Comparison of ENCODE assay signal across 24 cellular contexts in genomic region chr1:200081151-200081981, GRCh38. TPM values are rescaled to one million over a fixed set of nuclear protein-coding genes. Genes with fewer than 3 reads are reported as not detected.
DNase-seq lines count a peak whose midpoint lies in the region; TF ChIP-seq lines count a peak whose summit lies in the region.
"Had no signal": no experiment of that assay in that cellular context is flagged by ENCODE, and none has a peak within 500 bp of the region (broad histone marks: within the 10 kb centered on the region; RNA-seq: fewer than 3 reads in every experiment).

No MANE protein-coding gene starts in this region.

- H3K79me2 ChIP-seq in OCI-LY3 (ENCODE audit: low read length): no peaks in the 10 kb centered on the region

- no peak overlapping the region for H2AFZ ChIP-seq in OCI-LY3 (ENCODE audit: low read depth, low read length)
- H2AFZ ChIP-seq: GM23248, PC-9 had no signal

- H3K36me3 Mint-ChIP-seq in activated T-cell treated with anti-CD3 and anti-CD28 coated beads, Interleukin-2, amount 50 U/mL, for 24 hours (ENCODE audit: low read depth): no peaks in the 10 kb centered on the region
- H3K36me3 Mint-ChIP-seq: activated naive CD8-positive, alpha-beta T cell treated with anti-CD3 and anti-CD28 coated beads, Interleukin-2, amount 10 ng/mL, durations not matched to agents 7 days and 5 days; stimulated activated naive B cell treated with anti-CD40 and anti-IgM and Interleukin-4, amounts not matched to agents 10 μg/mL and 1 μg/mL and 100 μg/mL, for 72 hours had no signal

- no peaks in the 10 kb centered on the region for H3K36me3 ChIP-seq in OCI-LY3 (replicated peaks; ENCODE audit: low read depth, low read length)
- H3K36me3 ChIP-seq: cardiac muscle cell, gastroesophageal sphincter, upper lobe of right lung had no signal

- H3K27me3 ChIP-seq in OCI-LY3 (ENCODE audit: low read depth, low read length): peaks cover 59% of the 10 kb centered on the region
- H3K27me3 ChIP-seq: gastroesophageal sphincter had no signal

- no peak overlapping the region for H3K27ac ChIP-seq in OCI-LY3 (ENCODE audit: low read length)
- H3K27ac ChIP-seq: cardiac muscle cell, GM23248, PC-9, upper lobe of right lung had no signal

- no peak overlapping the region for H3K4me3 Mint-ChIP-seq in activated T-cell treated with anti-CD3 and anti-CD28 coated beads, Interleukin-2, amount 50 U/mL, for 24 hours
- H3K4me3 Mint-ChIP-seq: activated naive CD8-positive, alpha-beta T cell treated with anti-CD3 and anti-CD28 coated beads, Interleukin-2, amount 10 ng/mL, durations not matched to agents 7 days and 5 days; activated T-cell treated with anti-CD3 and anti-CD28 coated beads, Interleukin-2, amount 50 U/mL, for 4 hours; effector memory CD8-positive, alpha-beta T cell; stimulated activated naive B cell treated with anti-CD40 and anti-IgM and Interleukin-4, amounts not matched to agents 10 μg/mL and 1 μg/mL and 100 μg/mL, for 72 hours had no signal

- no peak overlapping the region for H3K9ac ChIP-seq in OCI-LY3 (ENCODE audit: low read length)
- H3K9ac ChIP-seq: GM23248 had no signal

- H3K9me3 ChIP-seq in OCI-LY3 (ENCODE audit: insufficient read depth, low read length): no peaks in the 10 kb centered on the region
- H3K9me3 ChIP-seq: gastroesophageal sphincter, upper lobe of right lung had no signal

- no peaks in the 10 kb centered on the region for H3K4me1 Mint-ChIP-seq in activated T-cell treated with anti-CD3 and anti-CD28 coated beads, Interleukin-2, amount 50 U/mL, for 24 hours (ENCODE audit: low read depth)
- H3K4me1 Mint-ChIP-seq: activated naive CD8-positive, alpha-beta T cell treated with anti-CD3 and anti-CD28 coated beads, Interleukin-2, amount 10 ng/mL, durations not matched to agents 7 days and 5 days; stimulated activated naive B cell treated with anti-CD40 and anti-IgM and Interleukin-4, amounts not matched to agents 10 μg/mL and 1 μg/mL and 100 μg/mL, for 72 hours had no signal

- no peak overlapping the region for H3K27ac Mint-ChIP-seq in activated T-cell treated with anti-CD3 and anti-CD28 coated beads, Interleukin-2, amount 50 U/mL, for 24 hours
- H3K27ac Mint-ChIP-seq: activated naive CD8-positive, alpha-beta T cell treated with anti-CD3 and anti-CD28 coated beads, Interleukin-2, amount 10 ng/mL, durations not matched to agents 7 days and 5 days; effector memory CD8-positive, alpha-beta T cell; stimulated activated naive B cell treated with anti-CD40 and anti-IgM and Interleukin-4, amounts not matched to agents 10 μg/mL and 1 μg/mL and 100 μg/mL, for 72 hours had no signal

- no peaks in the 10 kb centered on the region for H3K9me3 Mint-ChIP-seq in activated T-cell treated with anti-CD3 and anti-CD28 coated beads, Interleukin-2, amount 50 U/mL, for 24 hours
- H3K9me3 Mint-ChIP-seq: activated naive CD8-positive, alpha-beta T cell treated with anti-CD3 and anti-CD28 coated beads, Interleukin-2, amount 10 ng/mL, durations not matched to agents 7 days and 5 days; activated T-cell treated with anti-CD3 and anti-CD28 coated beads, Interleukin-2, amount 50 U/mL, for 4 hours; effector memory CD8-positive, alpha-beta T cell; stimulated activated naive B cell treated with anti-CD40 and anti-IgM and Interleukin-4, amounts not matched to agents 10 μg/mL and 1 μg/mL and 100 μg/mL, for 72 hours had no signal

- H4K20me1 ChIP-seq in OCI-LY3 (ENCODE audit: insufficient read depth, low read length): no peaks in the 10 kb centered on the region

- H3K4me3 ChIP-seq in OCI-LY3 (ENCODE audit: low read length): no peak overlapping the region
- H3K4me3 ChIP-seq in fibroblast of the aortic adventitia (ENCODE audit: low read depth, low read length): no peak overlapping the region
- H3K4me3 ChIP-seq: cardiac muscle cell, gastroesophageal sphincter, GM23248, PC-9, upper lobe of right lung had no signal

- H3K27me3 Mint-ChIP-seq in activated T-cell treated with anti-CD3 and anti-CD28 coated beads, Interleukin-2, amount 50 U/mL, for 24 hours: peaks cover 42% of the 10 kb centered on the region

- no peak for TF ChIP-seq CTCF in OCI-LY3 (IDR thresholded peaks at IDR 0.05; ENCODE audit: low read depth, low read length)
- TF ChIP-seq CTCF in fibroblast of the aortic adventitia (IDR thresholded peaks at IDR 0.05; ENCODE audit: insufficient read depth, low read length): no peak
- TF ChIP-seq CTCF in GM10266 (IDR thresholded peaks at IDR 0.05; ENCODE audit: control insufficient read depth, insufficient read depth, low read depth, missing control alignments): no peak

- H3K4me2 ChIP-seq in OCI-LY3 (ENCODE audit: low read length): peak overlapping the region; percentile 17; the same call in 1 of the 2 replicates
- H3K4me2 ChIP-seq: PC-9 had no signal

- DNase-seq in NCI-H1105 treated with DMSO at 0.1 percent for 48 hours (lab: John Stamatoyannopoulos, UW) (peak; percentile 40), NCI-H1105 (lab: John Stamatoyannopoulos, UW) (no peak), fibroblast of the aortic adventitia (ENCODE audit: low read depth) (peak; percentile 21), retina (peak; percentile 33), NCI-H1436 (lab: John Stamatoyannopoulos, UW) (no peak), GM10266 (ENCODE audit: extremely low spot score) (no peak)
- DNase-seq in activated T-cell treated with anti-CD3 and anti-CD28 coated beads, Interleukin-2, amount 50 U/mL, for 24 hours: no peak
- DNase-seq: 8988T; activated CD4-positive, alpha-beta T cell treated with anti-CD3 and anti-CD28 coated beads, Interleukin-2, amount 50 U/mL, for 4 hours; activated naive CD8-positive, alpha-beta T cell treated with anti-CD3 and anti-CD28 coated beads, Interleukin-2, amount 10 ng/mL, durations not matched to agents 7 days and 5 days; activated T-cell treated with anti-CD3 and anti-CD28 coated beads, Interleukin-2, amount 50 U/mL, for 4 hours; effector memory CD8-positive, alpha-beta T cell; kidney glomerular epithelial cell; midbrain; MV-4-11; NCI-H2227 treated with DMSO at 0.1 percent for 48 hours; stimulated activated naive B cell treated with anti-CD40 and anti-IgM and Interleukin-4, amounts not matched to agents 10 μg/mL and 1 μg/mL and 100 μg/mL, for 72 hours; upper lobe of right lung had no signal

- peaks cover 7% of the 10 kb centered on the region for H3K4me1 ChIP-seq in OCI-LY3 (ENCODE audit: low read length)
- H3K4me1 ChIP-seq: gastroesophageal sphincter, upper lobe of right lung had no signal

RNA-seq across cellular contexts. Expression of gene NR5A2, which starts 53.9 kb away (rescaled TPM):
- total RNA-seq in fibroblast of the aortic adventitia (ENCODE audit: low replicate concordance): 0.25 and 11.5 TPM in 2 replicates
- total RNA-seq: activated naive CD8-positive, alpha-beta T cell treated with anti-CD3 and anti-CD28 coated beads, Interleukin-2, amount 10 ng/mL, durations not matched to agents 7 days and 5 days; osteocyte had no signal

Comparison
In these comparisons a context has a peak if more than half of its experiments do, and no peak if none do; other contexts are left out.
1. DNase-seq: peak in NCI-H1105 treated with DMSO at 0.1 percent for 48 hours (single experiment), fibroblast of the aortic adventitia (single experiment) and retina (single experiment); none in NCI-H1105 (single experiment), activated T-cell treated with anti-CD3 and anti-CD28 coated beads, Interleukin-2, amount 50 U/mL, for 24 hours (single experiment), NCI-H1436 (single experiment) and GM10266 (single experiment).